ENCODE assay signal across 2 cellular contexts in genomic region chr9:121269888-121270254, GRCh38.
TF ChIP-seq lines count a peak whose summit lies in the region.

No MANE protein-coding gene starts in this region.

TF ChIP-seq in HepG2, 621 proteins besides CTCF, POLR2A, EP300 and RAD21:
- no peak for TF ChIP-seq ZSCAN12 (CRISPR knock-in tag; IDR thresholded peaks at IDR 0.05)
- no peak for TF ChIP-seq MTF1 (CRISPR knock-in tag; IDR thresholded peaks at IDR 0.05)
- TF ChIP-seq ZNF251 (CRISPR knock-in tag; IDR thresholded peaks at IDR 0.05): no peak
- no peak for TF ChIP-seq ZFP36L2 (CRISPR knock-in tag; IDR thresholded peaks at IDR 0.05)
- no peak for TF ChIP-seq ZNF563 (CRISPR knock-in tag; IDR thresholded peaks at IDR 0.05)
- no peak for TF ChIP-seq ZNF556 (CRISPR knock-in tag; IDR thresholded peaks at IDR 0.05; ENCODE audit: borderline replicate concordance)
- TF ChIP-seq ZBTB46 (CRISPR knock-in tag; IDR thresholded peaks at IDR 0.05; ENCODE audit: borderline replicate concordance): no peak
- no peak for TF ChIP-seq CBX5 (CRISPR knock-in tag; IDR thresholded peaks at IDR 0.05; ENCODE audit: borderline replicate concordance)
- TF ChIP-seq ZFP90 (CRISPR knock-in tag; IDR thresholded peaks at IDR 0.05; ENCODE audit: borderline replicate concordance): no peak
- no peak for TF ChIP-seq ISX (CRISPR knock-in tag; conservative IDR thresholded peaks at IDR 0.05)
- TF ChIP-seq HCFC1 (IDR thresholded peaks at IDR 0.05; ENCODE audit: low read depth, low read length): no peak
- no peak for TF ChIP-seq SRF (IDR thresholded peaks at IDR 0.05; ENCODE audit: low read depth, low read length)
- no peak for TF ChIP-seq ZNF549 (CRISPR knock-in tag; IDR thresholded peaks at IDR 0.05)

TF ChIP-seq in endothelial cell of umbilical vein, 7 proteins besides CTCF, POLR2A, EP300 and RAD21:
- TF ChIP-seq EZH2 (IDR thresholded peaks at IDR 0.05; ENCODE audit: borderline replicate concordance, low read depth, low read length, severe bottlenecking) (no peak), MAX (IDR thresholded peaks at IDR 0.05; ENCODE audit: insufficient read depth, insufficient read length) (no peak)
